In the genomic region with DNA sequence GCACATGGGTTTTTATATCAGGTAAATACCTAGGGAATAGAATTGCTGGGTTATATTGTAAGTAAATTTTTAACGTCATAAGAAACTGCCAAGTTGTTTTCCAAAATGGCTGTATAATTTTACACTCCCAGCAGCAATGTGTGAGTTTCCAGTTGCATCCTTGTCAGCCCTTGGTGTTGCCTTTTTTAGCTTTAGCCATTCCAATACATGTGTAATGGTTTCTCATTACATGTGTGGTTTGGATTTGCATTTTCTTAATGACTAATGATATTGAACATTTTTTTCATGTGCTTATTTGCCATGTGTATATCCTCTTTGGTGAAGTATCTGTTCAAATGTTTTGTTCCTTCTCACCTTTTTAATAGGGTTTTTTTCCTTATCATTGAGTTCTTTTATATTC, we compare ENCODE assay signal across 14 cellular contexts.
DNase-seq lines count a peak whose midpoint lies in the region; ATAC-seq and TF ChIP-seq lines count a peak whose summit lies in the region.
"Had no signal": no experiment of that assay in that cellular context is flagged by ENCODE, and none has a peak within 500 bp of the region (broad histone marks: within the 10 kb centered on the region; RNA-seq: fewer than 3 reads in every experiment).

No MANE protein-coding gene starts in this region.

- H3K18ac ChIP-seq in trophoblast cell (ENCODE audit: low read length), result no peak overlapping the region

- H4K8ac ChIP-seq in trophoblast cell (ENCODE audit: low read depth, low read length), result no peak overlapping the region

- H3K9me3 Mint-ChIP-seq in mesothelial cell of epicardium, result peaks cover 4% of the 10 kb centered on the region

- no peak overlapping the region for H3K4ac ChIP-seq in trophoblast cell (ENCODE audit: low read depth, low read length)

- H3K14ac ChIP-seq in trophoblast cell (ENCODE audit: low read length), result no peak overlapping the region

- no peaks in the 10 kb centered on the region for H4K20me1 ChIP-seq in GM23248 (ENCODE audit: insufficient read depth)
- H4K20me1 ChIP-seq: BLaER1 had no signal

- no peak overlapping the region for H3K4me3 Mint-ChIP-seq in mesothelial cell of epicardium
- H3K4me3 Mint-ChIP-seq: CD8-positive, alpha-beta memory T cell had no signal

- ATAC-seq in foreskin keratinocyte, result peak; percentile 35
- ATAC-seq: HCT116 had no signal

- no peak overlapping the region for H2AFZ ChIP-seq in GM23248
- H2AFZ ChIP-seq in trophoblast cell (ENCODE audit: insufficient read depth, low read length, poor library complexity), result no peak overlapping the region

- H3K27ac Mint-ChIP-seq in mesothelial cell of epicardium, result no peak overlapping the region

- H2BK120ac ChIP-seq in trophoblast cell (ENCODE audit: insufficient read depth, low read length, poor library complexity), result no peak overlapping the region

- H3F3A ChIP-seq in GM23248 (ENCODE audit: insufficient read depth), result peaks cover 50% of the 10 kb centered on the region

- H4K12ac ChIP-seq in trophoblast cell (ENCODE audit: low read depth, low read length), result no peak overlapping the region

- no peak overlapping the region for H3K27ac ChIP-seq in GM23248
- no peak overlapping the region for H3K27ac ChIP-seq in foreskin keratinocyte
- H3K27ac ChIP-seq in trophoblast cell (ENCODE audit: low read depth, low read length), result no peak overlapping the region
- H3K27ac ChIP-seq: BLaER1 had no signal

- no peak overlapping the region for H3K23ac ChIP-seq in trophoblast cell (ENCODE audit: low read length)

- H3K4me3 ChIP-seq in GM23248 (no peak overlapping the region), trophoblast cell (ENCODE audit: low read depth, low read length) (no peak overlapping the region)
- H3K4me3 ChIP-seq: BLaER1 had no signal

- 94% methylated on average over 1 of the region's 1 CpG for WGBS in GM23248 (ENCODE audit: low coverage in 1 of 2, low lambda C conversion rate in 2 of 2, missing lambda C conversion rate in 2 of 2), 2 experiments
- no CpG with 5 or more reads among the region's 1 CpG for WGBS in trophoblast cell (ENCODE audit: extremely low coverage, insufficient coverage, insufficient read length)

- H3K79me2 ChIP-seq in GM23248 (ENCODE audit: insufficient read depth) (peaks cover 22% of the 10 kb centered on the region), trophoblast cell (ENCODE audit: control insufficient read depth, insufficient read depth, low read length, poor library complexity) (no peaks in the 10 kb centered on the region)

- no peaks in the 10 kb centered on the region for H3K4me1 Mint-ChIP-seq in mesothelial cell of epicardium
- H3K4me1 Mint-ChIP-seq: CD8-positive, alpha-beta memory T cell had no signal

- peaks cover 39% of the 10 kb centered on the region for H3K36me3 Mint-ChIP-seq in mesothelial cell of epicardium

- no peak overlapping the region for H2BK5ac ChIP-seq in trophoblast cell (ENCODE audit: low read depth, low read length, poor library complexity)

- H3K9me2 ChIP-seq in GM23248 (ENCODE audit: insufficient read depth), result no peaks in the 10 kb centered on the region

- no peak overlapping the region for H4K91ac ChIP-seq in trophoblast cell (ENCODE audit: low read depth, low read length)

- DNase-seq in EH (ENCODE audit: low read depth), result peak; percentile 35
- DNase-seq in GM23248, result peak; percentile 36
- DNase-seq in M059J (ENCODE audit: low read depth), result peak; percentile 32
- no peak for DNase-seq in foreskin keratinocyte
- no peak for DNase-seq in mesothelial cell of epicardium (ENCODE audit: low spot score in 2 of 2, unreplicated experiment in 2 of 2)
- no peak for DNase-seq in globus pallidus (ENCODE audit: low spot score)
- no peak for DNase-seq in trophoblast cell
- DNase-seq: 8988T; AML-193; Caco-2; CD8-positive, alpha-beta memory T cell; DND-41 had no signal

- no peaks in the 10 kb centered on the region for H3K27me3 Mint-ChIP-seq in mesothelial cell of epicardium (ENCODE audit: low read depth)
- H3K27me3 Mint-ChIP-seq: CD8-positive, alpha-beta memory T cell had no signal

- H3K79me1 ChIP-seq in trophoblast cell (ENCODE audit: low read length), result no peaks in the 10 kb centered on the region

- H3K36me3 ChIP-seq in GM23248 (ENCODE audit: low read depth), result peaks cover 46% of the 10 kb centered on the region
- peaks cover 4 to 7% of the 10 kb centered on the region in 2 experiments for H3K36me3 ChIP-seq in trophoblast cell (ENCODE audit: control insufficient read depth in 1 of 2, insufficient read depth in 2 of 2, low read length in 2 of 2)

- H3K9ac ChIP-seq in GM23248 (no peak overlapping the region), trophoblast cell (ENCODE audit: low read length) (no peak overlapping the region)
- H3K9ac ChIP-seq: BLaER1 had no signal

- TF ChIP-seq CTCF in foreskin keratinocyte (conservative IDR thresholded peaks at IDR 0.05) (no peak), mesothelial cell of epicardium (IDR thresholded peaks at IDR 0.05; ENCODE audit: unreplicated experiment) (no peak)

- in situ Hi-C loops in GM23248 (cut with MboI), result no loop called here

- H3K27me3 ChIP-seq in GM23248 (replicated peaks; ENCODE audit: insufficient read depth) (no peaks in the 10 kb centered on the region), foreskin keratinocyte (no peaks in the 10 kb centered on the region), trophoblast cell (ENCODE audit: insufficient read depth, low read length) (no peaks in the 10 kb centered on the region)
- H3K27me3 ChIP-seq: BLaER1 had no signal

- H2AK5ac ChIP-seq in trophoblast cell (ENCODE audit: low read length), result no peak overlapping the region

- peaks cover 39% of the 10 kb centered on the region for H3K4me1 ChIP-seq in GM23248 (ENCODE audit: insufficient read depth)
- peaks cover 10% of the 10 kb centered on the region for H3K4me1 ChIP-seq in foreskin keratinocyte
- H3K4me1 ChIP-seq in trophoblast cell (ENCODE audit: control insufficient read depth in 1 of 2, insufficient read depth in 2 of 2, low read length in 2 of 2), result no peaks in the 10 kb centered on the region
- H3K4me1 ChIP-seq: BLaER1, Caco-2 had no signal

- no peak overlapping the region for H2BK12ac ChIP-seq in trophoblast cell (ENCODE audit: low read length)

- H3K9me3 ChIP-seq in GM23248 (ENCODE audit: low read depth) (no peaks in the 10 kb centered on the region), trophoblast cell (ENCODE audit: insufficient read depth, low read depth, low read length) (no peaks in the 10 kb centered on the region)
- H3K9me3 ChIP-seq: BLaER1, Caco-2 had no signal

- no peak overlapping the region for H3K4me2 ChIP-seq in GM23248 (ENCODE audit: unreplicated experiment)
- H3K4me2 ChIP-seq in trophoblast cell (ENCODE audit: low read length), result no peak overlapping the region
- H3K4me2 ChIP-seq: BLaER1 had no signal

Comparison
In these comparisons a context has a peak if more than half of its experiments do, and no peak if none do; other contexts are left out.
1. DNase-seq: peak in EH (single experiment), GM23248 (single experiment) and M059J (single experiment); none in foreskin keratinocyte (0 of 2), mesothelial cell of epicardium (0 of 2), globus pallidus (single experiment) and trophoblast cell (0 of 2).